2 cellular contexts compared by ENCODE assay signal in the genomic region with DNA sequence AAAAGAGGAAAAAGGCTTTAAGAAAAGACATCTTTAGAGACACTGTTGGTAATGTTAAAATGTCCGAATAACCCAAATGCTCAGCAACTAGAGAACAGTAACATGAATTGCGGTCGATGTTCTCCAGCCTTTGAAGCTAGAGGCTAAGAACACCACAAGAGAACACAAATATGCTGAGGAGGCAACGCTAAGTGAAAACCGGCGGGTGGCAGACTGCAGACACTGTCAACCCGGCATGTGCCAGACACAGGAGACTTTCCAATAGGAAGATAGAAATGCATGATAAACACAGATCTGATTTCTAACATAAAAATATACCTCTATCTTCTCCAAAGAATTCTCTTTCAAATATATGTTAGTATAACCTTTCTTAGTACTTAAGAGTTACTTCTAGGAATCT.
TF ChIP-seq lines count a peak whose summit lies in the region.

No MANE protein-coding gene starts in this region.

TF ChIP-seq in liver, 16 proteins besides CTCF, POLR2A, EP300 and RAD21:
- TF ChIP-seq EGR1 (IDR thresholded peaks at IDR 0.05; ENCODE audit: low read depth in 2 of 2) (no peak), JUND (IDR thresholded peaks at IDR 0.05) (no peak), GABPA (IDR thresholded peaks at IDR 0.05 in 1 of 2, conservative IDR thresholded peaks at IDR 0.05 in 1 of 2) (no peak), HNF4G (IDR thresholded peaks at IDR 0.05) (no peak), NR2F2 (IDR thresholded peaks at IDR 0.05) (no peak), TAF1 (conservative IDR thresholded peaks at IDR 0.05) (no peak), SP1 (IDR thresholded peaks at IDR 0.05) (no peak), FOXA1 (IDR thresholded peaks at IDR 0.05) (no peak), FOXA2 (IDR thresholded peaks at IDR 0.05) (no peak), HNF4A (conservative IDR thresholded peaks at IDR 0.05) (no peak), RXRA (IDR thresholded peaks at IDR 0.05) (no peak), YY1 (IDR thresholded peaks at IDR 0.05) (no peak)
- TF ChIP-seq, protein P1, sequence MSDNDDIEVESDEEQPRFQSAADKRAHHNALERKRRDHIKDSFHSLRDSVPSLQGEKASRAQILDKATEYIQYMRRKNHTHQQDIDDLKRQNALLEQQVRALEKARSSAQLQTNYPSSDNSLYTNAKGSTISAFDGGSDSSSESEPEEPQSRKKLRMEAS (IDR thresholded peaks at IDR 0.05): no peak
- TF ChIP-seq, protein P2, sequence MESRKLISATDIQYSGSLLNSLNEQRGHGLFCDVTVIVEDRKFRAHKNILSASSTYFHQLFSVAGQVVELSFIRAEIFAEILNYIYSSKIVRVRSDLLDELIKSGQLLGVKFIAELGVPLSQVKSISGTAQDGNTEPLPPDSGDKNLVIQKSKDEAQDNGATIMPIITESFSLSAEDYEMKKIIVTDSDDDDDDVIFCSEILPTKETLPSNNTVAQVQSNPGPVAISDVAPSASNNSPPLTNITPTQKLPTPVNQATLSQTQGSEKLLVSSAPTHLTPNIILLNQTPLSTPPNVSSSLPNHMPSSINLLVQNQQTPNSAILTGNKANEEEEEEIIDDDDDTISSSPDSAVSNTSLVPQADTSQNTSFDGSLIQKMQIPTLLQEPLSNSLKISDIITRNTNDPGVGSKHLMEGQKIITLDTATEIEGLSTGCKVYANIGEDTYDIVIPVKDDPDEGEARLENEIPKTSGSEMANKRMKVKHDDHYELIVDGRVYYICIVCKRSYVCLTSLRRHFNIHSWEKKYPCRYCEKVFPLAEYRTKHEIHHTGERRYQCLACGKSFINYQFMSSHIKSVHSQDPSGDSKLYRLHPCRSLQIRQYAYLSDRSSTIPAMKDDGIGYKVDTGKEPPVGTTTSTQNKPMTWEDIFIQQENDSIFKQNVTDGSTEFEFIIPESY (IDR thresholded peaks at IDR 0.05): no peak
- TF ChIP-seq, protein P3, sequence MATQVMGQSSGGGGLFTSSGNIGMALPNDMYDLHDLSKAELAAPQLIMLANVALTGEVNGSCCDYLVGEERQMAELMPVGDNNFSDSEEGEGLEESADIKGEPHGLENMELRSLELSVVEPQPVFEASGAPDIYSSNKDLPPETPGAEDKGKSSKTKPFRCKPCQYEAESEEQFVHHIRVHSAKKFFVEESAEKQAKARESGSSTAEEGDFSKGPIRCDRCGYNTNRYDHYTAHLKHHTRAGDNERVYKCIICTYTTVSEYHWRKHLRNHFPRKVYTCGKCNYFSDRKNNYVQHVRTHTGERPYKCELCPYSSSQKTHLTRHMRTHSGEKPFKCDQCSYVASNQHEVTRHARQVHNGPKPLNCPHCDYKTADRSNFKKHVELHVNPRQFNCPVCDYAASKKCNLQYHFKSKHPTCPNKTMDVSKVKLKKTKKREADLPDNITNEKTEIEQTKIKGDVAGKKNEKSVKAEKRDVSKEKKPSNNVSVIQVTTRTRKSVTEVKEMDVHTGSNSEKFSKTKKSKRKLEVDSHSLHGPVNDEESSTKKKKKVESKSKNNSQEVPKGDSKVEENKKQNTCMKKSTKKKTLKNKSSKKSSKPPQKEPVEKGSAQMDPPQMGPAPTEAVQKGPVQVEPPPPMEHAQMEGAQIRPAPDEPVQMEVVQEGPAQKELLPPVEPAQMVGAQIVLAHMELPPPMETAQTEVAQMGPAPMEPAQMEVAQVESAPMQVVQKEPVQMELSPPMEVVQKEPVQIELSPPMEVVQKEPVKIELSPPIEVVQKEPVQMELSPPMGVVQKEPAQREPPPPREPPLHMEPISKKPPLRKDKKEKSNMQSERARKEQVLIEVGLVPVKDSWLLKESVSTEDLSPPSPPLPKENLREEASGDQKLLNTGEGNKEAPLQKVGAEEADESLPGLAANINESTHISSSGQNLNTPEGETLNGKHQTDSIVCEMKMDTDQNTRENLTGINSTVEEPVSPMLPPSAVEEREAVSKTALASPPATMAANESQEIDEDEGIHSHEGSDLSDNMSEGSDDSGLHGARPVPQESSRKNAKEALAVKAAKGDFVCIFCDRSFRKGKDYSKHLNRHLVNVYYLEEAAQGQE (IDR thresholded peaks at IDR 0.05): no peak
- TF ChIP-seq, protein P4, sequence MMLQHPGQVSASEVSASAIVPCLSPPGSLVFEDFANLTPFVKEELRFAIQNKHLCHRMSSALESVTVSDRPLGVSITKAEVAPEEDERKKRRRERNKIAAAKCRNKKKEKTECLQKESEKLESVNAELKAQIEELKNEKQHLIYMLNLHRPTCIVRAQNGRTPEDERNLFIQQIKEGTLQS (IDR thresholded peaks at IDR 0.05): no peak

TF ChIP-seq in HepG2, 621 proteins besides CTCF, POLR2A, EP300 and RAD21:
- TF ChIP-seq ZNF350 (CRISPR knock-in tag; IDR thresholded peaks at IDR 0.05; ENCODE audit: borderline replicate concordance, low read depth) (no peak), FOXO1 (CRISPR knock-in tag; IDR thresholded peaks at IDR 0.05) (no peak), NFYB (CRISPR knock-in tag; IDR thresholded peaks at IDR 0.05) (no peak), ARID2 (CRISPR knock-in tag; IDR thresholded peaks at IDR 0.05; ENCODE audit: borderline replicate concordance) (no peak)
